15 cellular contexts compared by ENCODE assay signal in genomic region chr3:54563661-54564200, GRCh38.
A peak's percentile ranks its signal among the peaks of the same experiment; 100 is the strongest.
DNase-seq lines count a peak whose midpoint lies in the region; TF ChIP-seq lines count a peak whose summit lies in the region.
"Had no signal": no experiment of that assay in that cellular context is flagged by ENCODE, and none has a peak within 500 bp of the region (broad histone marks: within the 10 kb centered on the region; RNA-seq: fewer than 3 reads in every experiment).

No MANE protein-coding gene starts in this region.

- WGBS in esophagus muscularis mucosa = 90% methylated on average over 11 of the region's 11 CpGs

- no peak overlapping the region for H3K4me3 ChIP-seq in esophagus muscularis mucosa
- H3K4me3 ChIP-seq: BLaER1 treated with 17β-estradiol and CSF1 and Interleukin-3, amounts not matched to agents 10 nM and 100 nM; GM12878; GM23338 had no signal

- DNase-seq in NCI-H187 (lab: John Stamatoyannopoulos, UW) (peak; percentile 42 to 63), NCI-H187 treated with DMSO at 0.1 percent for 48 hours (lab: John Stamatoyannopoulos, UW) (no peak), NCI-H1436 treated with DMSO at 0.1 percent for 48 hours (lab: John Stamatoyannopoulos, UW) (peak; percentile 3), esophagus muscularis mucosa (ENCODE audit: extremely low spot score) (peak; percentile 55), HK-2 (ENCODE audit: unreplicated experiment) (no peak)
- no peak for DNase-seq in stimulated activated CD4-positive, alpha-beta T cell treated with anti-CD3 and anti-CD28 coated beads, Interleukin-4, amount 100 ng/mL, for 1 hour
- DNase-seq: 8988T; ACHN; CD4-positive, alpha-beta T cell; DMS79; H7 had no signal

- no peaks in the 10 kb centered on the region for H3K27me3 ChIP-seq in esophagus muscularis mucosa
- H3K27me3 ChIP-seq: BLaER1 treated with 17β-estradiol and CSF1 and Interleukin-3, amounts not matched to agents 10 nM and 100 nM had no signal

- no peaks in the 10 kb centered on the region for H3K4me1 ChIP-seq in esophagus muscularis mucosa
- H3K4me1 ChIP-seq: BLaER1 treated with 17β-estradiol and CSF1 and Interleukin-3, amounts not matched to agents 10 nM and 100 nM had no signal

- TF ChIP-seq EP300 in esophagus muscularis mucosa (IDR thresholded peaks at IDR 0.05) = no peak

- H3K36me3 ChIP-seq in esophagus muscularis mucosa = peaks cover 0 to 3% (median 0%) of the 10 kb centered on the region in 4 donors
- H3K36me3 ChIP-seq: BLaER1 treated with 17β-estradiol and CSF1 and Interleukin-3, amounts not matched to agents 10 nM and 100 nM had no signal

- H3K27ac ChIP-seq in C4-2B (peak overlapping the region; percentile 20; the same call in 1 of the 2 replicates), esophagus muscularis mucosa (replicated peaks in 1 of 4) (no peak overlapping the region)
- H3K27ac ChIP-seq: BLaER1 treated with 17β-estradiol and CSF1 and Interleukin-3, amounts not matched to agents 10 nM and 100 nM had no signal

- no peaks in the 10 kb centered on the region for H3K9me3 ChIP-seq in esophagus muscularis mucosa

- intact Hi-C loops in esophagus muscularis mucosa (cut with DNase I) = no loop called here

- TF ChIP-seq CTCF in C4-2B (conservative IDR thresholded peaks at IDR 0.05) (no peak), esophagus muscularis mucosa (IDR thresholded peaks at IDR 0.05) (no peak)

- no peak for TF ChIP-seq POLR2A in esophagus muscularis mucosa (IDR thresholded peaks at IDR 0.05; ENCODE audit: low read depth)

Comparison
In these comparisons a context has a peak if more than half of its experiments do, and no peak if none do; other contexts are left out.
1. DNase-seq: peak in NCI-H187 (2 of 2), NCI-H1436 treated with DMSO at 0.1 percent for 48 hours (single experiment) and esophagus muscularis mucosa (single experiment); none in NCI-H187 treated with DMSO at 0.1 percent for 48 hours (single experiment), stimulated activated CD4-positive, alpha-beta T cell treated with anti-CD3 and anti-CD28 coated beads, Interleukin-4, amount 100 ng/mL, for 1 hour (single experiment) and HK-2 (single experiment).